Comparison of ENCODE assay signal across 23 cellular contexts in the genomic region with DNA sequence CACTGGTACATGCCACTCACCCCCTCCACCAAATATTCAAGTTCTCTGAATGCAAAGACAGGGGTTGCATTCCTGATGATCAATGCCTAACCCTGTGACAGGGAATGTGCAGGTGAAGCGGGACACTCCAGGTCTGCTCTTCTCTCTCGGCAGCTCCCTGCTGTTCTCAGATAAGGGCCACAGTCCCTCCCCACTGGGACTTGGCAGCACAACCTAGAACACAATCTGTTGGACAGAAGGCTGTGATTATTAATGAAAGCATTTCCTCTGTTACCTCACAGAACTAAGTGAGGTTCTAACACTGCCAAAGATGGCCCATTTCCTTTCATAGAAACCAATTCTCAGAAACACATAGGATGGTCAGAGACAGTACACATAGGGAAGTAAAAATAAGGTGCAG. TPM values are rescaled to one million over a fixed set of nuclear protein-coding genes. Genes with fewer than 3 reads are reported as not detected.
DNase-seq lines count a peak whose midpoint lies in the region; ATAC-seq and TF ChIP-seq lines count a peak whose summit lies in the region.
"Had no signal": no experiment of that assay in that cellular context is flagged by ENCODE, and none has a peak within 500 bp of the region (broad histone marks: within the 10 kb centered on the region; RNA-seq: fewer than 3 reads in every experiment).

No MANE protein-coding gene starts in this region.

- H3K27me3 Mint-ChIP-seq in activated CD4-positive, alpha-beta T cell treated with anti-CD3 and anti-CD28 coated beads, Interleukin-2, amount 10 ng/mL, durations not matched to agents 24 days and 14 days, result no peaks in the 10 kb centered on the region
- peaks cover 13% of the 10 kb centered on the region for H3K27me3 Mint-ChIP-seq in activated CD4-positive, alpha-beta T cell treated with anti-CD3 and anti-CD28 coated beads for 36 hours

- POLR2A ChIA-PET in activated CD4-positive, alpha-beta T cell treated with anti-CD3 and anti-CD28 coated beads for 36 hours (lab: Charles Lee), result no interaction called here

- H3K4me1 Mint-ChIP-seq in activated CD4-positive, alpha-beta T cell treated with anti-CD3 and anti-CD28 coated beads, Interleukin-2, amount 10 ng/mL, durations not matched to agents 24 days and 14 days, result peaks cover 9% of the 10 kb centered on the region
- H3K4me1 Mint-ChIP-seq in activated CD4-positive, alpha-beta T cell treated with anti-CD3 and anti-CD28 coated beads for 36 hours, result no peaks in the 10 kb centered on the region
- H3K4me1 Mint-ChIP-seq: CD8-positive, alpha-beta memory T cell; memory B cell had no signal

- H3K4me3 Mint-ChIP-seq in activated CD4-positive, alpha-beta T cell treated with anti-CD3 and anti-CD28 coated beads, Interleukin-2, amount 10 ng/mL, durations not matched to agents 24 days and 14 days, result no peak overlapping the region
- no peak overlapping the region for H3K4me3 Mint-ChIP-seq in activated CD4-positive, alpha-beta T cell treated with anti-CD3 and anti-CD28 coated beads for 36 hours
- H3K4me3 Mint-ChIP-seq: activated CD8-positive, alpha-beta memory T cell treated with anti-CD3 and anti-CD28 coated beads, Interleukin-2, amount 10 ng/mL, durations not matched to agents 7 days and 5 days; activated naive CD4-positive, alpha-beta T cell treated with anti-CD3 and anti-CD28 coated beads for 36 hours; CD8-positive, alpha-beta memory T cell; GM23338; IgD-negative memory B cell; memory B cell; T-helper 1 cell treated with Interleukin-12 subunit alpha and Interleukin-12 subunit beta and Interleukin-4 antibody, amounts not matched to agents 30 μg/mL and 1 μg/mL, for 36 hours had no signal

- H3K27ac ChIP-seq in brain microvascular endothelial cell, result no peak overlapping the region
- H3K27ac ChIP-seq: esophagus muscularis mucosa had no signal

- no peak for TF ChIP-seq CTCF in brain microvascular endothelial cell (IDR thresholded peaks at IDR 0.05; ENCODE audit: low read depth, low read length, missing control alignments)
- no peak for TF ChIP-seq CTCF in fibroblast of mammary gland (conservative IDR thresholded peaks at IDR 0.05; ENCODE audit: control insufficient read depth, insufficient read depth, low read depth, low read length)
- no peak for TF ChIP-seq CTCF in GM20000 (IDR thresholded peaks at IDR 0.05; ENCODE audit: extremely low read depth, missing control alignments)

- no peak overlapping the region for H3K27ac Mint-ChIP-seq in activated CD4-positive, alpha-beta T cell treated with anti-CD3 and anti-CD28 coated beads, Interleukin-2, amount 10 ng/mL, durations not matched to agents 24 days and 14 days
- no peak overlapping the region for H3K27ac Mint-ChIP-seq in activated CD4-positive, alpha-beta T cell treated with anti-CD3 and anti-CD28 coated beads for 36 hours
- H3K27ac Mint-ChIP-seq: activated CD8-positive, alpha-beta memory T cell treated with anti-CD3 and anti-CD28 coated beads, Interleukin-2, amount 10 ng/mL, durations not matched to agents 7 days and 5 days; activated naive CD4-positive, alpha-beta T cell treated with anti-CD3 and anti-CD28 coated beads for 36 hours; CD8-positive, alpha-beta memory T cell; GM23338; IgD-negative memory B cell; memory B cell; progenitor cell of endocrine pancreas; T-helper 1 cell treated with Interleukin-12 subunit alpha and Interleukin-12 subunit beta and Interleukin-4 antibody, amounts not matched to agents 30 μg/mL and 1 μg/mL, for 36 hours had no signal

- H3K9me3 Mint-ChIP-seq in activated CD4-positive, alpha-beta T cell treated with anti-CD3 and anti-CD28 coated beads, Interleukin-2, amount 10 ng/mL, durations not matched to agents 24 days and 14 days, result no peaks in the 10 kb centered on the region
- H3K9me3 Mint-ChIP-seq in activated CD4-positive, alpha-beta T cell treated with anti-CD3 and anti-CD28 coated beads for 36 hours (ENCODE audit: low read depth), result no peaks in the 10 kb centered on the region
- H3K9me3 Mint-ChIP-seq: activated naive CD4-positive, alpha-beta T cell treated with anti-CD3 and anti-CD28 coated beads for 36 hours; GM23338; IgD-negative memory B cell; memory B cell; T-helper 1 cell treated with Interleukin-12 subunit alpha and Interleukin-12 subunit beta and Interleukin-4 antibody, amounts not matched to agents 30 μg/mL and 1 μg/mL, for 36 hours had no signal

- H3K36me3 ChIP-seq in brain microvascular endothelial cell (replicated peaks), result no peaks in the 10 kb centered on the region
- H3K36me3 ChIP-seq: esophagus muscularis mucosa had no signal

- DNase-seq in activated CD4-positive, alpha-beta T cell treated with anti-CD3 and anti-CD28 coated beads, Interleukin-2, amount 10 ng/mL, durations not matched to agents 24 days and 14 days, result peak; percentile 34
- DNase-seq in activated CD4-positive, alpha-beta T cell treated with anti-CD3 and anti-CD28 coated beads for 36 hours, result no peak
- DNase-seq in brain microvascular endothelial cell (peak; percentile 9), fibroblast of mammary gland (ENCODE audit: low read depth) (peak; percentile 10), pons (ENCODE audit: low spot score) (peak; percentile 25), GM20000 (ENCODE audit: low spot score) (no peak), T-helper 2 cell (no peak)
- DNase-seq: 8988T; activated CD4-positive, alpha-beta T cell treated with anti-CD3 and anti-CD28 coated beads for 48 hours; activated CD8-positive, alpha-beta memory T cell treated with anti-CD3 and anti-CD28 coated beads, Interleukin-2, amount 10 ng/mL, durations not matched to agents 7 days and 5 days; activated naive CD4-positive, alpha-beta T cell treated with anti-CD3 and anti-CD28 coated beads for 36 hours; CD8-positive, alpha-beta memory T cell; effector CD8-positive, alpha-beta T cell; NCI-H1417; NCI-H526 had no signal

- TF ChIP-seq POLR2A in GM18505 (IDR thresholded peaks at IDR 0.05; ENCODE audit: borderline replicate concordance, extremely low read depth, insufficient read depth, insufficient read length), result no peak

- H3K4me3 ChIP-seq in brain microvascular endothelial cell (ENCODE audit: low read depth, low read length) (no peak overlapping the region), fibroblast of mammary gland (ENCODE audit: control insufficient read depth, low read depth, low read length) (no peak overlapping the region)
- H3K4me3 ChIP-seq: esophagus muscularis mucosa, GM23338 had no signal

- H3K27me3 ChIP-seq in brain microvascular endothelial cell (replicated peaks), result no peaks in the 10 kb centered on the region
- H3K27me3 ChIP-seq: esophagus muscularis mucosa had no signal

- intact Hi-C loops in activated CD4-positive, alpha-beta T cell treated with anti-CD3 and anti-CD28 coated beads, Interleukin-2, amount 10 ng/mL, durations not matched to agents 24 days and 14 days (cut with micrococcal nuclease), result no loop called here
- intact Hi-C loops in activated CD4-positive, alpha-beta T cell treated with anti-CD3 and anti-CD28 coated beads for 36 hours (cut with DNase I, micrococcal nuclease), result no loop called here

- no peaks in the 10 kb centered on the region for H3K36me3 Mint-ChIP-seq in activated CD4-positive, alpha-beta T cell treated with anti-CD3 and anti-CD28 coated beads, Interleukin-2, amount 10 ng/mL, durations not matched to agents 24 days and 14 days (ENCODE audit: low read depth)
- H3K36me3 Mint-ChIP-seq in activated CD4-positive, alpha-beta T cell treated with anti-CD3 and anti-CD28 coated beads for 36 hours (ENCODE audit: low read depth), result no peaks in the 10 kb centered on the region
- H3K36me3 Mint-ChIP-seq: activated CD8-positive, alpha-beta memory T cell treated with anti-CD3 and anti-CD28 coated beads, Interleukin-2, amount 10 ng/mL, durations not matched to agents 7 days and 5 days; CD8-positive, alpha-beta memory T cell; IgD-negative memory B cell; memory B cell had no signal

- CTCF ChIA-PET in activated CD4-positive, alpha-beta T cell treated with anti-CD3 and anti-CD28 coated beads for 36 hours (lab: Charles Lee), result interaction anchor here (0.6 kb wide), 1 partner anchor 888 kb away, joined by 3 read pairs; no protein-coding TSS in a partner anchor

- no peak for ATAC-seq in activated CD4-positive, alpha-beta T cell treated with anti-CD3 and anti-CD28 coated beads for 36 hours
- no peak for ATAC-seq in GM18505 (IDR thresholded peaks at IDR 0.05; ENCODE audit: unreplicated experiment)
- ATAC-seq: activated CD8-positive, alpha-beta memory T cell treated with anti-CD3 and anti-CD28 coated beads, Interleukin-2, amount 10 ng/mL, durations not matched to agents 7 days and 5 days; GM23338 had no signal

- in situ Hi-C loops in brain microvascular endothelial cell (cut with HindIII; ENCODE audit: low pct_ligation_motif_present, low sequenced_read_pairs), result no loop called here

RNA-seq across cellular contexts. Expression of gene VSNL1, which starts 42.7 kb away (rescaled TPM):
- not detected in 2 replicates for total RNA-seq in activated CD4-positive, alpha-beta T cell treated with anti-CD3 and anti-CD28 coated beads, Interleukin-2, amount 10 ng/mL, durations not matched to agents 24 days and 14 days
- total RNA-seq in activated CD4-positive, alpha-beta T cell treated with anti-CD3 and anti-CD28 coated beads for 36 hours, result not detected
- total RNA-seq: activated CD8-positive, alpha-beta memory T cell treated with anti-CD3 and anti-CD28 coated beads, Interleukin-2, amount 10 ng/mL, durations not matched to agents 7 days and 5 days; activated naive CD4-positive, alpha-beta T cell treated with anti-CD3 and anti-CD28 coated beads for 36 hours; CD8-positive, alpha-beta memory T cell; glomerular endothelial cell had no signal

Comparison
In these comparisons a context has a peak if more than half of its experiments do, and no peak if none do; other contexts are left out.
1. DNase-seq: peak in activated CD4-positive, alpha-beta T cell treated with anti-CD3 and anti-CD28 coated beads, Interleukin-2, amount 10 ng/mL, durations not matched to agents 24 days and 14 days (single experiment), brain microvascular endothelial cell (single experiment), fibroblast of mammary gland (single experiment) and pons (single experiment); none in activated CD4-positive, alpha-beta T cell treated with anti-CD3 and anti-CD28 coated beads for 36 hours (single experiment), GM20000 (single experiment) and T-helper 2 cell (0 of 5).